Comparison of ENCODE assay signal across 22 cellular contexts in genomic region chr5:1937590-1937989, GRCh38. TPM values are rescaled to one million over a fixed set of nuclear protein-coding genes. Genes with fewer than 3 reads are reported as not detected.
"Had no signal": no experiment of that assay in that cellular context is flagged by ENCODE, and none has a peak within 500 bp of the region (broad histone marks: within the 10 kb centered on the region; RNA-seq: fewer than 3 reads in every experiment).

No MANE protein-coding gene starts in this region.

- H3K4me3 ChIP-seq: colonic mucosa, esophagus squamous epithelium, left ventricle myocardium inferior, lung, ovary had no signal

- H3K27ac ChIP-seq: colonic mucosa, left ventricle myocardium inferior, ovary had no signal

- H3K9me3 Mint-ChIP-seq: immature natural killer cell had no signal

- H3K4me3 Mint-ChIP-seq: immature natural killer cell; naive thymus-derived CD4-positive, alpha-beta T cell; neural crest cell had no signal

- H3K36me3 Mint-ChIP-seq: immature natural killer cell; naive thymus-derived CD4-positive, alpha-beta T cell had no signal

- ATAC-seq: left cardiac atrium; naive thymus-derived CD4-positive, alpha-beta T cell; right cardiac atrium had no signal

- H3K27me3 ChIP-seq: colonic mucosa, esophagus squamous epithelium, ovary had no signal

- H3K27ac Mint-ChIP-seq: immature natural killer cell; naive thymus-derived CD4-positive, alpha-beta T cell had no signal

- H3K9me3 ChIP-seq: colonic mucosa, esophagus squamous epithelium, ovary had no signal

- H3K4me1 Mint-ChIP-seq: immature natural killer cell; naive thymus-derived CD4-positive, alpha-beta T cell; neural crest cell had no signal

- H3K4me1 ChIP-seq: colonic mucosa, left ventricle myocardium inferior had no signal

- FAIRE-seq: kidney, small intestine, urothelium cell line had no signal

- DNase-seq: colonic mucosa; dermis blood vessel endothelial cell; esophagus squamous epithelium; foreskin fibroblast; immature natural killer cell; kidney; left cardiac atrium; left ventricle myocardium inferior; mesendoderm; naive thymus-derived CD4-positive, alpha-beta T cell; ovary; right cardiac atrium; small intestine; stimulated activated CD4-positive, alpha-beta T cell treated with anti-CD3 and anti-CD28 coated beads, Interleukin-12 subunit alpha, Interleukin-12 subunit beta, amount 100 ng/mL, for 4 hours; stimulated activated naive CD4-positive, alpha-beta T cell treated with Interleukin-2 at 50 U/mL for 16 hours; trophoblast cell had no signal

- H3K36me3 ChIP-seq: colonic mucosa, ovary had no signal

RNA-seq across cellular contexts. Expression of gene IRX4, which starts 54.9 kb away (rescaled TPM):
- total RNA-seq: colonic mucosa; dermis blood vessel endothelial cell; epithelial cell of proximal tubule; kidney; lung; mononuclear cell; naive thymus-derived CD4-positive, alpha-beta T cell; posterior vena cava had no signal
- polyA plus RNA-seq: immature natural killer cell; naive thymus-derived CD4-positive, alpha-beta T cell; ovary; right cardiac atrium had no signal
